21 cellular contexts compared by ENCODE assay signal in the genomic region with DNA sequence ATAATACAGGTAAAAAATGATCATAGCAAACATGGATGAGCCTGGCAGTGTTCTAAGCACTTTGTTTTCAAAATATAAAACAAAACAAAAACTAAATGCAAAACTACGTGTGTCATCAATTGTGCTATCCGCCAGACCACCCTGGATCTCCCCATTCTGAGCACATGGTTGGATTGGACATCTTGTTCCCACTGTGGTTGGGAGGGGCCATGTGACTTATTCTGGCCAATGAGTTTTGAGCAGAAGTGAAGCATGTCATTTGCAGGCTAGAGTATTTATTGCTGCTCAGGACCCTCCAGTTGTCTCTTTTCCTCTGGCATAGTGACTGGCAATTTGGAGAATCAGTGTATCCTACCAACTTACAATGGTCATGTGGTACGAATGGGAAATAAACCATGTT.
"Had no signal": no experiment of that assay in that cellular context is flagged by ENCODE, and none has a peak within 500 bp of the region (broad histone marks: within the 10 kb centered on the region; RNA-seq: fewer than 3 reads in every experiment).

No MANE protein-coding gene starts in this region.

- H3K27ac Mint-ChIP-seq: activated B cell treated with CpG ODN at 0.5 μM for 24 hours; activated CD4-positive, alpha-beta T cell treated with anti-CD3 and anti-CD28 coated beads, Interleukin-2, amount 10 ng/mL, durations not matched to agents 24 days and 14 days; activated CD8-positive, alpha-beta memory T cell treated with anti-CD3 and anti-CD28 coated beads, Interleukin-2, amount 10 ng/mL, durations not matched to agents 7 days and 5 days; activated naive CD4-positive, alpha-beta T cell treated with anti-CD3 and anti-CD28 coated beads, Interleukin-2, amount 50 U/mL, for 24 hours; activated T-cell treated with anti-CD3 and anti-CD28 coated beads, Interleukin-2, amount 50 U/mL, for 24 hours; activated T-helper 1 cell treated with anti-CD3 and anti-CD28 coated beads, Interleukin-12 subunit alpha, Interleukin-12 subunit beta, Interleukin-2, Interleukin-4 antibody, amounts not matched to agents 30 ng/mL and 10 ng/mL and 1 ng/mL, durations not matched to agents 14 hours and 24 hours and 36 hours; T-helper 17 cell had no signal

- H3K4me1 Mint-ChIP-seq: activated B cell treated with CpG ODN at 0.5 μM for 24 hours; activated CD4-positive, alpha-beta T cell treated with anti-CD3 and anti-CD28 coated beads, Interleukin-2, amount 10 ng/mL, durations not matched to agents 24 days and 14 days; activated CD8-positive, alpha-beta memory T cell treated with anti-CD3 and anti-CD28 coated beads, Interleukin-2, amount 10 ng/mL, durations not matched to agents 7 days and 5 days; activated naive CD4-positive, alpha-beta T cell treated with anti-CD3 and anti-CD28 coated beads, Interleukin-2, amount 50 U/mL, for 24 hours; T-helper 17 cell had no signal

- H3K36me3 Mint-ChIP-seq: activated CD8-positive, alpha-beta memory T cell treated with anti-CD3 and anti-CD28 coated beads, Interleukin-2, amount 10 ng/mL, durations not matched to agents 7 days and 5 days; activated naive CD4-positive, alpha-beta T cell treated with anti-CD3 and anti-CD28 coated beads, Interleukin-2, amount 50 U/mL, for 24 hours had no signal

- DNase-seq: activated B cell treated with CpG ODN at 0.5 μM for 24 hours; activated CD4-positive, alpha-beta T cell treated with anti-CD3 and anti-CD28 coated beads for 1 hour; activated CD4-positive, alpha-beta T cell treated with anti-CD3 and anti-CD28 coated beads, Interleukin-2, amount 10 ng/mL, durations not matched to agents 24 days and 14 days; activated CD4-positive, alpha-beta T cell treated with anti-CD3 and anti-CD28 coated beads, Interleukin-2, amount 50 U/mL, for 48 hours; activated CD8-positive, alpha-beta memory T cell treated with anti-CD3 and anti-CD28 coated beads, Interleukin-2, amount 10 ng/mL, durations not matched to agents 7 days and 5 days; activated effector memory CD4-positive, alpha-beta T cell treated with Interleukin-2 at 50 U/mL for 16 hours; activated naive CD4-positive, alpha-beta T cell; activated T-cell treated with anti-CD3 and anti-CD28 coated beads, Interleukin-2, amount 50 U/mL, for 24 hours; aorta; central memory CD4-positive, alpha-beta T cell; MG63; MV-4-11; NCI-H1436 treated with DMSO at 0.1 percent for 48 hours; NCI-H1930; NCI-H2107; PC-3; SHP77; T-helper 17 cell; T-helper 9 cell had no signal

- H3K4me3 Mint-ChIP-seq: activated B cell treated with CpG ODN at 0.5 μM for 24 hours; activated CD4-positive, alpha-beta T cell treated with anti-CD3 and anti-CD28 coated beads, Interleukin-2, amount 10 ng/mL, durations not matched to agents 24 days and 14 days; activated CD8-positive, alpha-beta memory T cell treated with anti-CD3 and anti-CD28 coated beads, Interleukin-2, amount 10 ng/mL, durations not matched to agents 7 days and 5 days; activated naive CD4-positive, alpha-beta T cell treated with anti-CD3 and anti-CD28 coated beads, Interleukin-2, amount 50 U/mL, for 24 hours; activated T-cell treated with anti-CD3 and anti-CD28 coated beads, Interleukin-2, amount 50 U/mL, for 24 hours; activated T-helper 1 cell treated with anti-CD3 and anti-CD28 coated beads, Interleukin-12 subunit alpha, Interleukin-12 subunit beta, Interleukin-2, Interleukin-4 antibody, amounts not matched to agents 30 ng/mL and 10 ng/mL and 1 ng/mL, durations not matched to agents 14 hours and 24 hours and 36 hours; T-helper 17 cell had no signal

- H3K27me3 Mint-ChIP-seq: activated B cell treated with CpG ODN at 0.5 μM for 24 hours; activated naive CD4-positive, alpha-beta T cell treated with anti-CD3 and anti-CD28 coated beads, Interleukin-2, amount 50 U/mL, for 24 hours had no signal

- H3K9me3 Mint-ChIP-seq: activated B cell treated with CpG ODN at 0.5 μM for 24 hours; activated CD4-positive, alpha-beta T cell treated with anti-CD3 and anti-CD28 coated beads, Interleukin-2, amount 10 ng/mL, durations not matched to agents 24 days and 14 days; activated naive CD4-positive, alpha-beta T cell treated with anti-CD3 and anti-CD28 coated beads, Interleukin-2, amount 50 U/mL, for 24 hours; activated T-cell treated with anti-CD3 and anti-CD28 coated beads, Interleukin-2, amount 50 U/mL, for 24 hours; activated T-helper 1 cell treated with anti-CD3 and anti-CD28 coated beads, Interleukin-12 subunit alpha, Interleukin-12 subunit beta, Interleukin-2, Interleukin-4 antibody, amounts not matched to agents 30 ng/mL and 10 ng/mL and 1 ng/mL, durations not matched to agents 14 hours and 24 hours and 36 hours had no signal

- ATAC-seq: activated CD8-positive, alpha-beta memory T cell treated with anti-CD3 and anti-CD28 coated beads, Interleukin-2, amount 10 ng/mL, durations not matched to agents 7 days and 5 days; PC-3; T-helper 17 cell had no signal
